17 cellular contexts compared by ENCODE assay signal in the genomic region with DNA sequence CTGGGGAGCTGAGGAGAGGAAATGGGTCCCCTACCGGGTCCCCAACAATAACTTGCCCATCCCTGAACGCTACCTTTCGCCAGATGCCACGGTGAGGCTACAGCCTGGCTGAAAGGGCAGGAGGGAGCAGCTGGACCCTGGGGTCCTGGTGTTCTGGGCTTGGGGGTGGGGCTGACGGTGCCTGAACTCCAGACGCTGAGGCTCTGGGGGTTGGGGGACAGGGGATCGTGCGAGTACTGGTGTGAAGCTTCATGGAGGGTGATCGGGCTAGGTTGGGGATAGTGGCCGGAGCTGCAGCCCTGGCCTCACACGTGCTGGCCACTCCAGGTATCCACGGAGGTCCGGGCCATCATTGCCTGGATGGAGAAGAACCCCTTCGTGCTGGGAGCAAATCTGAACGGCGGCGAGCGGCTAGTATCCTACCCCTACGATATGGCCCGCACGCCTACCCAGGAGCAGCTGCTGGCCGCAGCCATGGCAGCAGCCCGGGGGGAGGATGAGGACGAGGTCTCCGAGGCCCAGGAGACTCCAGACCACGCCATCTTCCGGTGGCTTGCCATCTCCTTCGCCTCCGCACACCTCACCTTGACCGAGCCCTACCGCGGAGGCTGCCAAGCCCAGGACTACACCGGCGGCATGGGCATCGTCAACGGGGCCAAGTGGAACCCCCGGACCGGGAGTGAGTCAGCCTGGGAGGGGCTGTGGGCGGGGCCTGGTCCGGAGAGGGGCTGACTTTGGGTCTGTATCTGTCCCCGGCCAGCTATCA. TPM values are rescaled to one million over a fixed set of nuclear protein-coding genes. Genes with fewer than 3 reads are reported as not detected.
DNase-seq lines count a peak whose midpoint lies in the region; ATAC-seq and TF ChIP-seq lines count a peak whose summit lies in the region.
"Had no signal": no experiment of that assay in that cellular context is flagged by ENCODE, and none has a peak within 500 bp of the region (broad histone marks: within the 10 kb centered on the region; RNA-seq: fewer than 3 reads in every experiment).

No MANE protein-coding gene starts in this region.

- H3K36me3 Mint-ChIP-seq in Caco-2 (ENCODE audit: insufficient read depth, unreplicated experiment) = peaks cover 31% of the 10 kb centered on the region
- H3K36me3 Mint-ChIP-seq in naive thymus-derived CD8-positive, alpha-beta T cell = peaks cover 0 to 36% (median 13%) of the 10 kb centered on the region in 3 donors

- H3K27ac Mint-ChIP-seq in Caco-2 (ENCODE audit: unreplicated experiment) = no peak overlapping the region
- no peak overlapping the region for H3K27ac Mint-ChIP-seq in naive thymus-derived CD8-positive, alpha-beta T cell
- H3K27ac Mint-ChIP-seq: activated CD4-positive, alpha-beta memory T cell treated with anti-CD3 and anti-CD28 coated beads for 36 hours had no signal

- DNase-seq in Caco-2 (peak in 1 of 2 experiments; percentile 30), DND-41 (peak; percentile 6), Panc1 (ENCODE audit: low read depth, low spot score) (no peak), left lobe of liver (ENCODE audit: low spot score) (no peak), SIG-M5 treated with dmso at 0.1 percent for 504 hours (lab: John Stamatoyannopoulos, UW; ENCODE audit: unreplicated experiment) (no peak)
- no peak for DNase-seq in naive thymus-derived CD8-positive, alpha-beta T cell
- DNase-seq in activated CD4-positive, alpha-beta T cell treated with anti-CD3 and anti-CD28 coated beads for 1 hour = no peak
- DNase-seq: activated CD4-positive, alpha-beta memory T cell treated with anti-CD3 and anti-CD28 coated beads for 36 hours; activated effector memory CD4-positive, alpha-beta T cell treated with anti-CD3 and anti-CD28 coated beads, Interleukin-2, amount 50 U/mL, for 16 hours; dermis blood vessel endothelial cell; GDM1; left ventricle myocardium superior; thyroid gland had no signal

- H3K9me3 ChIP-seq in Caco-2 (no peaks in the 10 kb centered on the region), DND-41 (ENCODE audit: insufficient read depth, low read length, severe bottlenecking) (no peaks in the 10 kb centered on the region), Panc1 (ENCODE audit: control insufficient read depth, insufficient read depth, low read depth, low read length) (no peaks in the 10 kb centered on the region)
- H3K9me3 ChIP-seq: prostate gland, thyroid gland had no signal

- POLR2A ChIA-PET in Caco-2 (lab: Charles Lee) (interaction anchor here (1.5 kb wide), 1 partner anchor 10 kb away, joined by 5 read pairs; the partner anchor contains the start of gene POLD2), Panc1 (lab: Charles Lee) (no interaction called here)
- POLR2A ChIA-PET in naive thymus-derived CD8-positive, alpha-beta T cell (lab: Charles Lee) = no interaction called here

- no TSS peak for BruUV-seq in Caco-2 (replicated peaks; lab: Mats Ljungman, UMichigan)
- BruUV-seq in Panc1 (replicated peaks; lab: Mats Ljungman, UMichigan) = no TSS peak

- peak overlapping the region; percentile 64 for H3K4me3 Mint-ChIP-seq in Caco-2 (ENCODE audit: unreplicated experiment)
- H3K4me3 Mint-ChIP-seq in naive thymus-derived CD8-positive, alpha-beta T cell = no peak overlapping the region
- H3K4me3 Mint-ChIP-seq: activated CD4-positive, alpha-beta memory T cell treated with anti-CD3 and anti-CD28 coated beads for 36 hours had no signal

- no peak overlapping the region for H3K4me2 ChIP-seq in DND-41 (ENCODE audit: insufficient read depth, low read length)
- H3K4me2 ChIP-seq: hepatocyte had no signal

- no peaks in the 10 kb centered on the region for H3K4me1 ChIP-seq in Caco-2
- peaks cover 34% of the 10 kb centered on the region for H3K4me1 ChIP-seq in DND-41 (ENCODE audit: insufficient read depth, low read length)
- H3K4me1 ChIP-seq in Panc1 (ENCODE audit: control insufficient read depth, insufficient read depth, low read length) = no peaks in the 10 kb centered on the region; the same call in 1 of the 2 replicates
- H3K4me1 ChIP-seq: prostate gland, thyroid gland had no signal

- no peak overlapping the region for H3K9ac ChIP-seq in DND-41 (ENCODE audit: low read depth, low read length)

- in situ Hi-C loops in Panc1 (cut with HindIII; ENCODE audit: low pct_unique_long_range_greater_than_20kb, low sequenced_read_pairs) = no loop called here

- no peak overlapping the region for H3K4me3 ChIP-seq in Caco-2 (ENCODE audit: low read depth, low read length)
- H3K4me3 ChIP-seq in DND-41 (ENCODE audit: low read depth in 1 of 2, low read length in 2 of 2) = no peak overlapping the region
- H3K4me3 ChIP-seq in Panc1 (ENCODE audit: low read depth in 2 of 2, low read length in 2 of 2) = peak overlapping the region; percentile 24 to 46
- H3K4me3 ChIP-seq: hepatocyte, prostate gland, thyroid gland had no signal

- H3K27me3 Mint-ChIP-seq in Caco-2 (ENCODE audit: insufficient read depth, unreplicated experiment) = no peaks in the 10 kb centered on the region
- H3K27me3 Mint-ChIP-seq in naive thymus-derived CD8-positive, alpha-beta T cell = no peaks in the 10 kb centered on the region
- H3K27me3 Mint-ChIP-seq: activated CD4-positive, alpha-beta memory T cell treated with anti-CD3 and anti-CD28 coated beads for 36 hours had no signal

- H2AFZ ChIP-seq in DND-41 (ENCODE audit: low read depth, low read length) = no peak overlapping the region
- H2AFZ ChIP-seq: hepatocyte had no signal

- ATAC-seq in DND-41 (ENCODE audit: insufficient read depth, low read depth) (no peak), Panc1 (peak; percentile 49), left lobe of liver (peak; percentile 29), GM19463 (IDR thresholded peaks at IDR 0.05; ENCODE audit: unreplicated experiment) (no peak)
- no peak for ATAC-seq in naive thymus-derived CD8-positive, alpha-beta T cell
- ATAC-seq: left ventricle myocardium superior had no signal

- no peaks in the 10 kb centered on the region for H3K9me3 Mint-ChIP-seq in Caco-2 (ENCODE audit: unreplicated experiment)
- no peaks in the 10 kb centered on the region for H3K9me3 Mint-ChIP-seq in naive thymus-derived CD8-positive, alpha-beta T cell
- H3K9me3 Mint-ChIP-seq: activated CD4-positive, alpha-beta memory T cell treated with anti-CD3 and anti-CD28 coated beads for 36 hours had no signal

- peaks cover 60% of the 10 kb centered on the region for H3K79me2 ChIP-seq in DND-41 (ENCODE audit: insufficient read depth, low read length)
- H3K79me2 ChIP-seq: hepatocyte had no signal

- H3K36me3 ChIP-seq in Caco-2 (ENCODE audit: control insufficient read depth, insufficient read depth, low read length) (no peaks in the 10 kb centered on the region; the same call in 1 of the 2 replicates), DND-41 (ENCODE audit: insufficient read depth, low read length) (peaks cover 99% of the 10 kb centered on the region), Panc1 (ENCODE audit: control insufficient read depth, insufficient read depth, low read length) (peaks cover 4% of the 10 kb centered on the region)
- H3K36me3 ChIP-seq: prostate gland had no signal

- intact Hi-C loops in Caco-2 (cut with micrococcal nuclease; ENCODE audit: unreplicated experiment) = no loop called here
- intact Hi-C loops in Panc1 (cut with micrococcal nuclease; ENCODE audit: unreplicated experiment) = no loop called here

- CTCF ChIA-PET in Caco-2 (lab: Charles Lee) = interaction anchor here (1.3 kb wide), 1 partner anchor 40 kb away, joined by 3 read pairs; no protein-coding TSS in a partner anchor
- CTCF ChIA-PET in Panc1 (lab: Charles Lee) = no interaction called here

- H3K4me1 Mint-ChIP-seq in Caco-2 (ENCODE audit: low read depth, unreplicated experiment) = no peaks in the 10 kb centered on the region
- peaks cover 0 to 3% (median 2%) of the 10 kb centered on the region in 4 donors for H3K4me1 Mint-ChIP-seq in naive thymus-derived CD8-positive, alpha-beta T cell

- H3K27me3 ChIP-seq in Caco-2 (replicated peaks; ENCODE audit: control insufficient read depth, insufficient read depth, low read length) (no peaks in the 10 kb centered on the region), DND-41 (ENCODE audit: insufficient read depth, low read length, poor library complexity) (no peaks in the 10 kb centered on the region), Panc1 (ENCODE audit: control insufficient read depth, insufficient read depth, low read length) (no peaks in the 10 kb centered on the region)
- H3K27me3 ChIP-seq: hepatocyte, thyroid gland had no signal

- peaks cover 96% of the 10 kb centered on the region for H4K20me1 ChIP-seq in DND-41 (ENCODE audit: insufficient read depth, low read length)

- H3K27ac ChIP-seq in DND-41 (ENCODE audit: low read length) (no peak overlapping the region), Panc1 (ENCODE audit: low read length) (no peak overlapping the region)
- H3K27ac ChIP-seq: hepatocyte, prostate gland, thyroid gland had no signal

- TF ChIP-seq CTCF in Caco-2 (IDR thresholded peaks at IDR 0.05; ENCODE audit: insufficient read depth in 1 of 2, low read depth in 1 of 2, low read length in 1 of 2, severe bottlenecking in 1 of 2, unreplicated experiment in 1 of 2) (no peak), DND-41 (IDR thresholded peaks at IDR 0.05; ENCODE audit: borderline replicate concordance, extremely low read depth, low read length, poor library complexity, severe bottlenecking) (no peak), Panc1 (IDR thresholded peaks at IDR 0.05) (no peak)

RNA-seq across cellular contexts. Expression of gene AEBP1, which starts 8.3 kb away (rescaled TPM):
- total RNA-seq in Caco-2 (2022) (0.54 TPM in 1 of 2 replicates, not detected in the other), Panc1 (2021; ENCODE audit: unreplicated experiment) (0.62 TPM), left lobe of liver (9.4 TPM)
- polyA plus RNA-seq in Panc1 (2012; ENCODE audit: insufficient read length) = 1.2 TPM
- 10 to 100 TPM; 37.1 to 38.5 TPM for total RNA-seq in naive thymus-derived CD8-positive, alpha-beta T cell
- polyA plus RNA-seq in naive thymus-derived CD8-positive, alpha-beta T cell = 10 to 100 TPM in 1 of 3 donors, 1 to 10 TPM in 2; 2.4 to 10.4 (median 4.2) TPM

RNA-seq across cellular contexts. Expression of gene POLD2, which starts 10.9 kb away (rescaled TPM):
- 130 and 140 TPM in 2 replicates for total RNA-seq in Caco-2 (2022)
- total RNA-seq in Panc1 (2021; ENCODE audit: unreplicated experiment) = 195 TPM
- 263 TPM for polyA plus RNA-seq in Panc1 (2012; ENCODE audit: insufficient read length)
- 78.3 TPM for total RNA-seq in left lobe of liver
- 10 to 100 TPM; 70.5 to 72.4 TPM for total RNA-seq in naive thymus-derived CD8-positive, alpha-beta T cell
- polyA plus RNA-seq in naive thymus-derived CD8-positive, alpha-beta T cell = 100 to 1,000 TPM in 1 of 3 donors, 10 to 100 TPM in 2; 64.3 to 102 (median 89.4) TPM

RNA-seq across cellular contexts. Expression of gene MYL7, which starts 28.7 kb away (rescaled TPM):
- total RNA-seq in Caco-2 (2022) (16.2 and 22.4 TPM in 2 replicates), Panc1 (2021; ENCODE audit: unreplicated experiment) (not detected), left lobe of liver (not detected)
- not detected for polyA plus RNA-seq in Panc1 (2012; ENCODE audit: insufficient read length)
- total RNA-seq in naive thymus-derived CD8-positive, alpha-beta T cell = not detected
- not detected for polyA plus RNA-seq in naive thymus-derived CD8-positive, alpha-beta T cell
- total RNA-seq: activated CD4-positive, alpha-beta memory T cell treated with anti-CD3 and anti-CD28 coated beads for 36 hours; dermis blood vessel endothelial cell; fibroblast of lung; prostate gland; thyroid gland had no signal
- polyA plus RNA-seq: fibroblast of lung had no signal

RNA-seq across cellular contexts. Expression of gene POLM, which starts 30.1 kb away (rescaled TPM):
- total RNA-seq in Caco-2 (2022) (18.3 and 19.5 TPM in 2 replicates), Panc1 (2021; ENCODE audit: unreplicated experiment) (36.9 TPM), left lobe of liver (21.0 TPM)
- polyA plus RNA-seq in Panc1 (2012; ENCODE audit: insufficient read length) = 25.4 TPM
- 100 to 1,000 TPM in 1 of 2 experiments, 10 to 100 TPM in 1; 96.4 to 106 TPM for total RNA-seq in naive thymus-derived CD8-positive, alpha-beta T cell
- 10 to 100 TPM; 11.1 to 24.8 (median 15.0) TPM for polyA plus RNA-seq in naive thymus-derived CD8-positive, alpha-beta T cell

RNA-seq across cellular contexts. Expression of gene PGAM2, which starts 47.0 kb away (rescaled TPM):
- total RNA-seq in Caco-2 (2022) = not detected in 2 replicates
- 1.3 TPM for total RNA-seq in Panc1 (2021; ENCODE audit: unreplicated experiment)
- polyA plus RNA-seq in Panc1 (2012; ENCODE audit: insufficient read length) = 0.99 TPM
- total RNA-seq in left lobe of liver = not detected
- 1 to 10 TPM; 3.3 to 3.9 TPM for total RNA-seq in naive thymus-derived CD8-positive, alpha-beta T cell
- not detected for polyA plus RNA-seq in naive thymus-derived CD8-positive, alpha-beta T cell
- polyA plus RNA-seq: fibroblast of lung, hepatocyte had no signal

Comparison
In these comparisons a context has a peak if more than half of its experiments do, and no peak if none do; other contexts are left out.
1. H3K4me3 ChIP-seq: peak in Panc1 (2 of 2); none in Caco-2 (single experiment) and DND-41 (0 of 2).
2. ATAC-seq: peak in Panc1 (single experiment) and left lobe of liver (single experiment); none in DND-41 (single experiment), naive thymus-derived CD8-positive, alpha-beta T cell (0 of 2) and GM19463 (single experiment).
3. RNA of gene MYL7, which starts 28.7 kb away (total RNA-seq): 16.2 to 22.4 TPM in Caco-2; not detected in naive thymus-derived CD8-positive, alpha-beta T cell, not detected in Panc1 (single experiment) and not detected in left lobe of liver (single experiment); every median in the first group is over 10 times any median in the second.